ENCODE assay signal across 14 cellular contexts in genomic region chr5:72134226-72134625, GRCh38. TPM values are rescaled to one million over a fixed set of nuclear protein-coding genes. Genes with fewer than 3 reads are reported as not detected.
A peak's percentile ranks its signal among the peaks of the same experiment; 100 is the strongest.
DNase-seq lines count a peak whose midpoint lies in the region; ATAC-seq and TF ChIP-seq lines count a peak whose summit lies in the region.
"Had no signal": no experiment of that assay in that cellular context is flagged by ENCODE, and none has a peak within 500 bp of the region (broad histone marks: within the 10 kb centered on the region; RNA-seq: fewer than 3 reads in every experiment).

No MANE protein-coding gene starts in this region.

- H3K4me3 Mint-ChIP-seq in chondrocyte (ENCODE audit: unreplicated experiment) (no peak overlapping the region), nephron (no peak overlapping the region)
- no peak overlapping the region for H3K4me3 Mint-ChIP-seq in activated T-helper 17 cell treated with anti-CD3 and anti-CD28 coated beads, Interleukin-2, amount 50 U/mL, for 72 hours
- H3K4me3 Mint-ChIP-seq: stimulated activated memory B cell treated with anti-CD40 and anti-IgM and Interleukin-4, amounts not matched to agents 10 μg/mL and 1 μg/mL and 100 μg/mL, for 72 hours had no signal

- H2AK5ac ChIP-seq in IMR-90 (ENCODE audit: low read depth, low read length), result peak overlapping the region; percentile 89; the same call in 1 of the 2 replicates

- H3K4me2 ChIP-seq in IMR-90 (ENCODE audit: low read depth, low read length), result no peak overlapping the region

- H3K27ac Mint-ChIP-seq in chondrocyte (ENCODE audit: unreplicated experiment) (peak overlapping the region; percentile 89), nephron (peak overlapping the region in 2 of 3 experiments; percentile 69 to 74)
- H3K27ac Mint-ChIP-seq in activated T-helper 17 cell treated with anti-CD3 and anti-CD28 coated beads, Interleukin-2, amount 50 U/mL, for 72 hours, result no peak overlapping the region
- H3K27ac Mint-ChIP-seq: stimulated activated memory B cell treated with anti-CD40 and anti-IgM and Interleukin-4, amounts not matched to agents 10 μg/mL and 1 μg/mL and 100 μg/mL, for 72 hours had no signal

- H4K20me1 ChIP-seq in IMR-90 (ENCODE audit: insufficient read depth, low read length), result peaks cover 11% of the 10 kb centered on the region; the same call in 1 of the 2 replicates

- H3K18ac ChIP-seq in IMR-90 (ENCODE audit: low read depth, low read length), result peak overlapping the region; percentile 51

- no peak overlapping the region for H2AFZ ChIP-seq in IMR-90 (replicated peaks; ENCODE audit: low read length, poor library complexity)

- H3K79me1 ChIP-seq in IMR-90 (ENCODE audit: low read depth in 1 of 2, low read length in 2 of 2), result peaks cover 23 to 66% of the 10 kb centered on the region in 2 experiments

- H3K14ac ChIP-seq in IMR-90 (replicated peaks; ENCODE audit: low read depth, low read length), result peak overlapping the region; percentile 92

- H2BK120ac ChIP-seq in IMR-90 (ENCODE audit: low read depth, low read length), result peak overlapping the region; percentile 94; the same call in 1 of the 2 replicates

- no peak overlapping the region for H3K56ac ChIP-seq in IMR-90 (ENCODE audit: extremely low read depth, insufficient read depth, low read length)

- H3K36me3 ChIP-seq in IMR-90 (ENCODE audit: control insufficient read depth, insufficient read depth, low read length), result peaks cover 2% of the 10 kb centered on the region
- H3K36me3 ChIP-seq: left lung, pancreas had no signal

- H3K23ac ChIP-seq in IMR-90 (ENCODE audit: low read depth, low read length), result peak overlapping the region; percentile 66; the same call in 1 of the 2 replicates

- peaks cover 18% of the 10 kb centered on the region for H3K9me1 ChIP-seq in IMR-90 (ENCODE audit: insufficient read depth, low read length)

- H2BK15ac ChIP-seq in IMR-90 (ENCODE audit: low read depth, low read length), result peak overlapping the region; percentile 90; the same call in 2 of the 3 replicates

- POLR2A ChIA-PET in IMR-90 (lab: Charles Lee; ENCODE audit: unreplicated experiment), result no interaction called here
- POLR2A ChIA-PET in RWPE1 (lab: Yijun Ruan, JAX; ENCODE audit: low non-redundant PET), result no interaction called here

- peak overlapping the region; percentile 90 for H2BK5ac ChIP-seq in IMR-90 (ENCODE audit: low read depth, low read length, poor library complexity, severe bottlenecking)

- no CpG with 5 or more reads among the region's 4 CpGs for WGBS in IMR-90 (ENCODE audit: extremely low coverage in 2 of 2, insufficient read length in 1 of 2), 2 experiments

- H3K36me3 Mint-ChIP-seq in chondrocyte (ENCODE audit: low read depth) (peaks cover 28% of the 10 kb centered on the region), nephron (ENCODE audit: low read depth) (peaks cover 11% of the 10 kb centered on the region)
- H3K36me3 Mint-ChIP-seq in activated T-helper 17 cell treated with anti-CD3 and anti-CD28 coated beads, Interleukin-2, amount 50 U/mL, for 72 hours (ENCODE audit: low read depth), result peaks cover 5% of the 10 kb centered on the region
- H3K36me3 Mint-ChIP-seq: stimulated activated memory B cell treated with anti-CD40 and anti-IgM and Interleukin-4, amounts not matched to agents 10 μg/mL and 1 μg/mL and 100 μg/mL, for 72 hours had no signal

- peak overlapping the region; percentile 88 for H2BK20ac ChIP-seq in IMR-90 (ENCODE audit: low read depth, low read length)

- H3K4me1 Mint-ChIP-seq in chondrocyte (ENCODE audit: low read depth), result peaks cover 90% of the 10 kb centered on the region
- peaks cover 37% of the 10 kb centered on the region for H3K4me1 Mint-ChIP-seq in nephron
- H3K4me1 Mint-ChIP-seq in activated T-helper 17 cell treated with anti-CD3 and anti-CD28 coated beads, Interleukin-2, amount 50 U/mL, for 72 hours, result peaks cover 7% of the 10 kb centered on the region

- H3K9me3 ChIP-seq in IMR-90 (ENCODE audit: control insufficient read depth, insufficient read depth, low read length), result no peaks in the 10 kb centered on the region
- H3K9me3 ChIP-seq: left lung, pancreas had no signal

- no peaks in the 10 kb centered on the region for H3K27me3 Mint-ChIP-seq in chondrocyte (ENCODE audit: low read depth)
- H3K27me3 Mint-ChIP-seq in nephron (ENCODE audit: low read depth), result no peaks in the 10 kb centered on the region
- peaks cover 30% of the 10 kb centered on the region for H3K27me3 Mint-ChIP-seq in activated T-helper 17 cell treated with anti-CD3 and anti-CD28 coated beads, Interleukin-2, amount 50 U/mL, for 72 hours

- CTCF ChIA-PET in IMR-90 (lab: Yijun Ruan, JAX) (interaction anchor here (0.6 kb wide), 1 partner anchor 351 kb away, joined by 3 read pairs; no protein-coding TSS in a partner anchor), RWPE1 (lab: Yijun Ruan, JAX) (interaction anchor here (0.6 kb wide), 1 partner anchor 238 kb away, joined by 3 read pairs; no protein-coding TSS in a partner anchor)

- no peak for TF ChIP-seq POLR2A in IMR-90 (IDR thresholded peaks at IDR 0.05; ENCODE audit: low read depth, low read length)

- peak overlapping the region; percentile 38; the same call in 1 of the 2 replicates for H4K5ac ChIP-seq in IMR-90 (ENCODE audit: low read depth, low read length)

- DNase-seq in Daoy (ENCODE audit: low read depth) (peak; percentile 65), IMR-90 (no peak), chondrocyte (ENCODE audit: low spot score) (no peak), RWPE1 (ENCODE audit: low spot score) (no peak), T-helper 1 cell (no peak)
- DNase-seq: activated CD4-positive, alpha-beta T cell treated with anti-CD3 and anti-CD28 coated beads for 4 hours; left lung; NCI-H526; pancreas had no signal

- H4K91ac ChIP-seq in IMR-90 (ENCODE audit: insufficient read depth, low read depth, low read length), result peak overlapping the region; percentile 81

- no TSS peak for BruUV-seq in IMR-90 (replicated peaks; lab: Mats Ljungman, UMichigan)

- no peak overlapping the region for H3K4me3 ChIP-seq in IMR-90 (ENCODE audit: insufficient read depth, low read depth, low read length)
- H3K4me3 ChIP-seq: left lung, pancreas had no signal

- ATAC-seq in IMR-90 (ENCODE audit: low read depth) (no peak), HG03565 (IDR thresholded peaks at IDR 0.05; ENCODE audit: unreplicated experiment) (no peak)
- ATAC-seq in activated T-helper 17 cell treated with anti-CD3 and anti-CD28 coated beads, Interleukin-2, amount 50 U/mL, for 72 hours (replicated peaks), result no peak
- ATAC-seq: left lung; pancreas; stimulated activated memory B cell treated with anti-CD40 and anti-IgM and Interleukin-4, amounts not matched to agents 10 μg/mL and 1 μg/mL and 100 μg/mL, for 72 hours had no signal

- TF ChIP-seq RAD21 in IMR-90 (IDR thresholded peaks at IDR 0.05; ENCODE audit: low read length), result no peak

- peak overlapping the region; percentile 50 for H2AK9ac ChIP-seq in IMR-90 (replicated peaks; ENCODE audit: low read depth, low read length, poor library complexity)

- peak overlapping the region; percentile 15 to 86; a peak in 3 of 4 replicates for H4K8ac ChIP-seq in IMR-90 (ENCODE audit: low read depth in 2 of 2, low read length in 2 of 2)

- peaks cover 16% of the 10 kb centered on the region for H3K4me1 ChIP-seq in IMR-90 (ENCODE audit: control insufficient read depth, insufficient read depth, low read length)
- H3K4me1 ChIP-seq: left lung had no signal

- H3K9ac ChIP-seq in IMR-90 (ENCODE audit: low read depth, low read length), result no peak overlapping the region

- in situ Hi-C loops in IMR-90 (cut with MboI; ENCODE audit: low sequenced_read_pairs), result no loop called here

- H3K4ac ChIP-seq in IMR-90 (ENCODE audit: low read depth, low read length), result peak overlapping the region; percentile 83

- no peaks in the 10 kb centered on the region for H3K9me3 Mint-ChIP-seq in chondrocyte (ENCODE audit: low read depth)
- H3K9me3 Mint-ChIP-seq in nephron, result no peaks in the 10 kb centered on the region
- H3K9me3 Mint-ChIP-seq in activated T-helper 17 cell treated with anti-CD3 and anti-CD28 coated beads, Interleukin-2, amount 50 U/mL, for 72 hours, result no peaks in the 10 kb centered on the region
- H3K9me3 Mint-ChIP-seq: stimulated activated memory B cell treated with anti-CD40 and anti-IgM and Interleukin-4, amounts not matched to agents 10 μg/mL and 1 μg/mL and 100 μg/mL, for 72 hours had no signal

- TF ChIP-seq CTCF in IMR-90 (conservative IDR thresholded peaks at IDR 0.05; ENCODE audit: low read depth, low read length) (no peak), chondrocyte (IDR thresholded peaks at IDR 0.05) (no peak), nephron (IDR thresholded peaks at IDR 0.05; ENCODE audit: unreplicated experiment in 3 of 3) (no peak), RWPE1 (conservative IDR thresholded peaks at IDR 0.05; ENCODE audit: low read depth) (no peak)

- no peaks in the 10 kb centered on the region for H3K27me3 ChIP-seq in IMR-90 (ENCODE audit: control insufficient read depth, insufficient read depth, low read length)
- H3K27me3 ChIP-seq: left lung, pancreas had no signal

- intact Hi-C loops in IMR-90 (cut with micrococcal nuclease), result loop anchor here (5.0 to 10.0 kb wide), 2 partner anchors 73 to 141 kb away; no protein-coding TSS in a partner anchor

- H3K27ac ChIP-seq in IMR-90 (ENCODE audit: insufficient read depth, low read length) (0 out of 2 replicates have a peak overlapping the region, but pooled peaks have one; percentile 10), RWPE1 (no peak overlapping the region)
- H3K27ac ChIP-seq: C4-2B, left lung, pancreas had no signal

- dilution Hi-C loops in IMR-90 (cut with HindIII; ENCODE audit: low sequenced_read_pairs, unreplicated experiment), result no loop called here

TF ChIP-seq in IMR-90, 13 proteins besides CTCF, POLR2A, EP300 and RAD21 (continues in another document):
- TF ChIP-seq RCOR1 (IDR thresholded peaks at IDR 0.05; ENCODE audit: insufficient replicate concordance, low read length), result no peak
- TF ChIP-seq CHD1 (IDR thresholded peaks at IDR 0.05; ENCODE audit: low read depth, low read length), result no peak
- TF ChIP-seq, protein P1, sequence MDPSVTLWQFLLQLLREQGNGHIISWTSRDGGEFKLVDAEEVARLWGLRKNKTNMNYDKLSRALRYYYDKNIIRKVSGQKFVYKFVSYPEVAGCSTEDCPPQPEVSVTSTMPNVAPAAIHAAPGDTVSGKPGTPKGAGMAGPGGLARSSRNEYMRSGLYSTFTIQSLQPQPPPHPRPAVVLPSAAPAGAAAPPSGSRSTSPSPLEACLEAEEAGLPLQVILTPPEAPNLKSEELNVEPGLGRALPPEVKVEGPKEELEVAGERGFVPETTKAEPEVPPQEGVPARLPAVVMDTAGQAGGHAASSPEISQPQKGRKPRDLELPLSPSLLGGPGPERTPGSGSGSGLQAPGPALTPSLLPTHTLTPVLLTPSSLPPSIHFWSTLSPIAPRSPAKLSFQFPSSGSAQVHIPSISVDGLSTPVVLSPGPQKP (IDR thresholded peaks at IDR 0.05; ENCODE audit: borderline replicate concordance, low read depth, low read length), result no peak
- TF ChIP-seq SMC3 (IDR thresholded peaks at IDR 0.05; ENCODE audit: low read depth, low read length), result no peak

RNA-seq across cellular contexts. Expression of gene MAP1B, which starts 27.0 kb away (rescaled TPM):
- total RNA-seq in Daoy (2014; rRNA removed; shearing (Covaris generic)), result 40.1 and 44.0 TPM in 2 replicates
- total RNA-seq in IMR-90 (2012; rRNA removed) (183 and 212 TPM in 2 replicates), chondrocyte (316 to 411 TPM (median 409 TPM) in 3 replicates)
- polyA plus RNA-seq in IMR-90 (2012; rRNA removed), result 38.8 and 41.1 TPM in 2 replicates
- 19.2 and 29.1 TPM in 2 replicates for polyA plus RNA-seq in IMR-90 (2012; cell fraction: cytosol; rRNA removed)
- 33.2 and 44.8 TPM in 2 replicates for polyA plus RNA-seq in IMR-90 (2012; cell fraction: nucleus; rRNA removed; ENCODE audit: low replicate concordance)
- total RNA-seq in activated T-helper 17 cell treated with anti-CD3 and anti-CD28 coated beads, Interleukin-2, amount 50 U/mL, for 72 hours, result under 1 TPM; 0.04 to 0.11 TPM

Comparison
In these comparisons a context has a peak if more than half of its experiments do, and no peak if none do; other contexts are left out.
1. RNA of gene MAP1B, which starts 27.0 kb away (total RNA-seq): 316 to 411 TPM in chondrocyte, 183 to 212 TPM in IMR-90 and 40.1 to 44.0 TPM in Daoy; 0.04 to 0.11 TPM in activated T-helper 17 cell treated with anti-CD3 and anti-CD28 coated beads, Interleukin-2, amount 50 U/mL, for 72 hours; every median in the first group is over 10 times any median in the second.